ENCODE assay signal across 15 cellular contexts in genomic region chr10:133474027-133474426, GRCh38. TPM values are rescaled to one million over a fixed set of nuclear protein-coding genes. Genes with fewer than 3 reads are reported as not detected.
"Had no signal": no experiment of that assay in that cellular context is flagged by ENCODE, and none has a peak within 500 bp of the region (broad histone marks: within the 10 kb centered on the region; RNA-seq: fewer than 3 reads in every experiment).

No MANE protein-coding gene starts in this region.

- H3K4me3 Mint-ChIP-seq: activated naive CD4-positive, alpha-beta T cell treated with anti-CD3 and anti-CD28 coated beads for 36 hours; memory B cell; natural killer cell treated with Interleukin-12 subunit alpha and Interleukin-12 subunit beta and Interleukin-15 and Interleukin-18, amount 100 ng/mL, for 72 hours; stimulated activated naive CD8-positive, alpha-beta T cell treated with anti-CD3 and anti-CD28 coated beads, Interleukin-15, Interleukin-2, amounts not matched to agents 100 ng/mL and 50 ng/mL, for 24 hours had no signal

- H3K27ac Mint-ChIP-seq: activated naive CD4-positive, alpha-beta T cell treated with anti-CD3 and anti-CD28 coated beads for 36 hours; memory B cell; stimulated activated naive CD8-positive, alpha-beta T cell treated with anti-CD3 and anti-CD28 coated beads, Interleukin-15, Interleukin-2, amounts not matched to agents 100 ng/mL and 50 ng/mL, for 24 hours had no signal

- H3K9me3 Mint-ChIP-seq: natural killer cell treated with Interleukin-12 subunit alpha and Interleukin-12 subunit beta and Interleukin-15 and Interleukin-18, amount 100 ng/mL, for 72 hours; stimulated activated naive CD8-positive, alpha-beta T cell treated with anti-CD3 and anti-CD28 coated beads, Interleukin-15, Interleukin-2, amounts not matched to agents 100 ng/mL and 50 ng/mL, for 24 hours had no signal

- H3K27me3 Mint-ChIP-seq: natural killer cell treated with Interleukin-12 subunit alpha and Interleukin-12 subunit beta and Interleukin-15 and Interleukin-18, amount 100 ng/mL, for 72 hours; stimulated activated naive CD8-positive, alpha-beta T cell treated with anti-CD3 and anti-CD28 coated beads, Interleukin-15, Interleukin-2, amounts not matched to agents 100 ng/mL and 50 ng/mL, for 24 hours had no signal

- H3K27ac ChIP-seq: adrenal gland, left ventricle myocardium inferior, psoas muscle, right lobe of liver, testis, upper lobe of right lung had no signal

- H3K36me3 ChIP-seq: adrenal gland, right lobe of liver, upper lobe of right lung had no signal

- DNase-seq: activated CD4-positive, alpha-beta T cell treated with anti-CD3 and anti-CD28 coated beads for 1 hour; activated naive CD4-positive, alpha-beta T cell treated with anti-CD3 and anti-CD28 coated beads for 36 hours; adrenal gland; kidney; left ventricle myocardium inferior; nucleus accumbens; psoas muscle; right lobe of liver; testis; upper lobe of right lung had no signal

- H3K36me3 Mint-ChIP-seq: natural killer cell treated with Interleukin-12 subunit alpha and Interleukin-12 subunit beta and Interleukin-15 and Interleukin-18, amount 100 ng/mL, for 72 hours had no signal

- H3K4me1 ChIP-seq: adrenal gland, left ventricle myocardium inferior, psoas muscle, right lobe of liver, testis, upper lobe of right lung had no signal

- H3K9me3 ChIP-seq: adrenal gland, left ventricle myocardium inferior, psoas muscle, right lobe of liver, testis, upper lobe of right lung had no signal

- ATAC-seq: natural killer cell treated with Interleukin-12 subunit alpha and Interleukin-12 subunit beta and Interleukin-15 and Interleukin-18, amount 100 ng/mL, for 72 hours; psoas muscle had no signal

- H3K4me3 ChIP-seq: adrenal gland, left ventricle myocardium inferior, psoas muscle, right lobe of liver, testis, upper lobe of right lung had no signal

- H3K27me3 ChIP-seq: adrenal gland, right lobe of liver, testis, upper lobe of right lung had no signal

RNA-seq across cellular contexts. Expression of gene SPRN, which starts 49.6 kb away (rescaled TPM):
- total RNA-seq: activated naive CD4-positive, alpha-beta T cell treated with anti-CD3 and anti-CD28 coated beads for 36 hours; cardiac septum; kidney; left ventricle myocardium inferior; mucosa of gallbladder; natural killer cell treated with Interleukin-12 subunit alpha and Interleukin-12 subunit beta and Interleukin-15 and Interleukin-18, amount 100 ng/mL, for 72 hours; psoas muscle; upper lobe of right lung had no signal
